In genomic region chr1:2381741-2382620, GRCh38 we compare ENCODE assay signal across 1 cellular context.
A peak's percentile ranks its signal among the peaks of the same experiment; 100 is the strongest.
TF ChIP-seq lines count a peak whose summit lies in the region.

No MANE protein-coding gene starts in this region.

TF ChIP-seq in HepG2, 621 proteins besides CTCF, POLR2A, EP300 and RAD21 (continued from another document and continues in another):
- TF ChIP-seq ZBTB40 (IDR thresholded peaks at IDR 0.05): no peak
- no peak for TF ChIP-seq ZBTB40 (CRISPR knock-in tag; IDR thresholded peaks at IDR 0.05)
- no peak for TF ChIP-seq ZNF354B (CRISPR knock-in tag; IDR thresholded peaks at IDR 0.05)
- peak; percentile 51; the same call in 1 of the 2 replicates for TF ChIP-seq FOXO1 (CRISPR knock-in tag; IDR thresholded peaks at IDR 0.05)
- TF ChIP-seq ETV6 (CRISPR knock-in tag; conservative IDR thresholded peaks at IDR 0.05): no peak
- no peak for TF ChIP-seq ERF (CRISPR knock-in tag; IDR thresholded peaks at IDR 0.05)
- no peak for TF ChIP-seq POLR2AphosphoS5 (IDR thresholded peaks at IDR 0.05; ENCODE audit: low read depth, low read length)
- TF ChIP-seq HOMEZ (CRISPR knock-in tag; IDR thresholded peaks at IDR 0.05; ENCODE audit: low read depth): no peak
- TF ChIP-seq LCORL (IDR thresholded peaks at IDR 0.05): no peak
- 0 out of 2 replicates have a peak, but pooled peaks have one; percentile 40 for TF ChIP-seq LCORL (CRISPR knock-in tag; IDR thresholded peaks at IDR 0.05)
- TF ChIP-seq ZNF768 (CRISPR knock-in tag; IDR thresholded peaks at IDR 0.05): no peak
- peak; percentile 48; the same call in 1 of the 2 replicates for TF ChIP-seq MYC (CRISPR knock-in tag; IDR thresholded peaks at IDR 0.05; ENCODE audit: borderline replicate concordance)
- TF ChIP-seq ZNF766 (CRISPR knock-in tag; IDR thresholded peaks at IDR 0.05; ENCODE audit: borderline replicate concordance): no peak
- no peak for TF ChIP-seq ZNF644 (CRISPR knock-in tag; IDR thresholded peaks at IDR 0.05; ENCODE audit: low read depth)
- 0 out of 2 replicates have a peak, but pooled peaks have one; percentile 52 for TF ChIP-seq ZNF33B (CRISPR knock-in tag; IDR thresholded peaks at IDR 0.05)
- no peak for TF ChIP-seq SOX5 (CRISPR knock-in tag; IDR thresholded peaks at IDR 0.05; ENCODE audit: borderline replicate concordance)
- TF ChIP-seq HOXA3 (CRISPR knock-in tag; IDR thresholded peaks at IDR 0.05): 0 out of 2 replicates have a peak, but pooled peaks have one; percentile 24
- TF ChIP-seq PAXIP1 (CRISPR knock-in tag; conservative IDR thresholded peaks at IDR 0.05): no peak
- TF ChIP-seq PATZ1 (CRISPR knock-in tag; IDR thresholded peaks at IDR 0.05): peak; percentile 71
- TF ChIP-seq HNRNPLL (IDR thresholded peaks at IDR 0.05; ENCODE audit: low read depth, low read length, poor library complexity, severe bottlenecking): peak; percentile 47
- 0 out of 2 replicates have a peak, but pooled peaks have one; percentile 46 for TF ChIP-seq KLF6 (CRISPR knock-in tag; IDR thresholded peaks at IDR 0.05)
- no peak for TF ChIP-seq ZMAT5 (CRISPR knock-in tag; IDR thresholded peaks at IDR 0.05; ENCODE audit: borderline replicate concordance, low read depth)
- no peak for TF ChIP-seq SIN3B (IDR thresholded peaks at IDR 0.05; ENCODE audit: low read length)
- TF ChIP-seq ZNF501 (CRISPR knock-in tag; IDR thresholded peaks at IDR 0.05): peak; percentile 23
- peak; percentile 58; the same call in 1 of the 2 replicates for TF ChIP-seq HNRNPL (IDR thresholded peaks at IDR 0.05; ENCODE audit: low read depth, low read length)
- 0 out of 2 replicates have a peak, but pooled peaks have one; percentile 29 for TF ChIP-seq ETV5 (CRISPR knock-in tag; IDR thresholded peaks at IDR 0.05; ENCODE audit: borderline replicate concordance)
- peak; percentile 40; the same call in 1 of the 2 replicates for TF ChIP-seq ZFP91 (CRISPR knock-in tag; IDR thresholded peaks at IDR 0.05; ENCODE audit: borderline replicate concordance)
- no peak for TF ChIP-seq NAIF1 (CRISPR knock-in tag; IDR thresholded peaks at IDR 0.05; ENCODE audit: borderline replicate concordance)
- 0 out of 2 replicates have a peak, but pooled peaks have one; percentile 23 for TF ChIP-seq ZGPAT (CRISPR knock-in tag; IDR thresholded peaks at IDR 0.05)
- TF ChIP-seq XRCC5 (optimal IDR thresholded peaks at IDR 0.05; ENCODE audit: low read length): peak; percentile 85
- TF ChIP-seq ZNF598 (CRISPR knock-in tag; IDR thresholded peaks at IDR 0.05; ENCODE audit: borderline replicate concordance): 0 out of 2 replicates have a peak, but pooled peaks have one; percentile 20
- TF ChIP-seq NFIB (CRISPR knock-in tag; IDR thresholded peaks at IDR 0.05; ENCODE audit: borderline replicate concordance): no peak
- peak; percentile 52 to 76; a peak in 2 of 4 replicates for TF ChIP-seq HMGXB4 (CRISPR knock-in tag; IDR thresholded peaks at IDR 0.05; ENCODE audit: borderline replicate concordance in 1 of 2, low read depth in 1 of 2)
